Comparison of ENCODE assay signal across 8 cellular contexts in the genomic region with DNA sequence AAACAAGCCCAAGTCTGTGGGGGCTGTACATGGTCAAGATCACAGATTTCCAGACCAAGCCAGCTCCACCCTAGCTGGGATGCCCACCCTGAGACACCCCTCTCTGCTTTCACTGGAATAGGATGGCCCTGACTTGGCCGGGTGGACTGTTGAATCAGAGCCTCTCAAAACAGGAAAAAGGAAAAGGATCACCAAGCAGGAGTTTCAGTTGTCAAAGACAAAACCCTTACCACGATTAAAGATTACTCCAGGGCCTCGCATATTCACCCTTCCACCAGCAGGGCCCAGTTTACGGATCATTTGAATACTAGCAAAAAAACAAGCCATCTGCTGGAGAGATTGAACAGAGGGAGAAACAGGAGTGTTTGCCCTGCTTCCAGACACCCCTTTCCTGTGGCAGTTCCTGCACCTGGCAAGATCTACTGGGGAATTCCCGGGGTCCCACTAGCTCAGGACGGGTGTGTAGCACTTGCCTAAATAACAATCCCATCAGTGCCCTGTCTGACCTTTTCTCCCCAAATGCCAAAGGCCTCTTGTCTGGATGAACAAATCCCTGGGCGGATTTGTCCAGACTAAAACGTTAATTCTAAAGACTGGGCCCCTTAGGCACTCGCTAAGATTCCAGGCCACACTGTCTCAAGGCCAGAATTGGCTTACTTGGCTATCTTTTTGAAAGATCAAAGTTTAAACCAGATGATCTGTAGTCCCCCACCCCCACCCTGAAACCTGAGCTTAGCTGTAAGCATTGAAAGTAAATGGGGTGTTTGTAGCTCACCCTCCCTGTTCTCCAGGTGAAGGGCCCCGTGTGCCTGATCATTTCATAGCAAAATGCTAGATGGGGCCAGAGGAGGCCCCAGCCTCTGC. TPM values are rescaled to one million over a fixed set of nuclear protein-coding genes. Genes with fewer than 3 reads are reported as not detected.
A peak's percentile ranks its signal among the peaks of the same experiment; 100 is the strongest.
DNase-seq lines count a peak whose midpoint lies in the region; ATAC-seq and TF ChIP-seq lines count a peak whose summit lies in the region.

No MANE protein-coding gene starts in this region.

- H3K9me3 ChIP-seq in body of pancreas (no peaks in the 10 kb centered on the region), transverse colon (no peaks in the 10 kb centered on the region)

- H3K27ac ChIP-seq in body of pancreas (peak overlapping the region; percentile 93 to 99 (median 98)), transverse colon (peak overlapping the region; percentile 87 to 94 (median 92))

- no peak for TF ChIP-seq EP300 in transverse colon (IDR thresholded peaks at IDR 0.05; ENCODE audit: low read depth)

- H3K4me1 ChIP-seq in body of pancreas (peaks cover 91% of the 10 kb centered on the region), transverse colon (peaks cover 52 to 91% (median 78%) of the 10 kb centered on the region in 4 donors)

- H3K27me3 ChIP-seq in body of pancreas = no peaks in the 10 kb centered on the region
- no peaks in the 10 kb centered on the region for H3K27me3 ChIP-seq in transverse colon

- TF ChIP-seq POLR2A in body of pancreas (IDR thresholded peaks at IDR 0.05) (no peak), transverse colon (IDR thresholded peaks at IDR 0.05) (no peak)

- intact Hi-C loops in body of pancreas (cut with DNase I) (no loop called here), transverse colon (cut with DNase I; ENCODE audit: low total_unique reads) (no loop called here)

- H3K4me3 ChIP-seq in body of pancreas (no peak overlapping the region), transverse colon (no peak overlapping the region)

- TF ChIP-seq CTCF in body of pancreas (IDR thresholded peaks at IDR 0.05) (peak in 6 of 7 experiments; percentile 35 to 79 (median 65)), transverse colon (IDR thresholded peaks at IDR 0.05) (peak; percentile 43 to 80 (median 52))

- WGBS in body of pancreas, 2 donors = 16% methylated on average over 10 of the region's 10 CpGs
- WGBS in transverse colon (ENCODE audit: low coverage in 1 of 2), 2 donors = 14 to 20% methylated on average over 1 to 10 of the region's 10 CpGs

- DNase-seq in NOMO-1 treated with DMSO at 0.1 percent for 48 hours (lab: John Stamatoyannopoulos, UW; ENCODE audit: unreplicated experiment) = peak; percentile 11
- DNase-seq in NOMO-1 treated with dmso at 0.1 percent for 144 hours (lab: John Stamatoyannopoulos, UW; ENCODE audit: unreplicated experiment) = no peak
- DNase-seq in NCI-H2227 treated with DMSO at 0.1 percent for 48 hours (lab: John Stamatoyannopoulos, UW) = peak; percentile 90
- DNase-seq in body of pancreas = peak in 3 of 4 donors; percentile 44 to 51 (median 51)
- DNase-seq in left kidney (ENCODE audit: low read depth, low spot score) = peak; percentile 78
- DNase-seq in transverse colon = no peak
- no peak for DNase-seq in NCI-H146 (lab: John Stamatoyannopoulos, UW)

- in situ Hi-C loops in transverse colon (cut with MboI; ENCODE audit: low pct_ligation_motif_present in 1 of 4, low pct_unique_long_range_greater_than_20kb in 1 of 4, low sequenced_read_pairs in 3 of 4) = no loop called here

- H3K36me3 ChIP-seq in body of pancreas (replicated peaks in 1 of 2; ENCODE audit: insufficient read depth in 1 of 2, low read depth in 2 of 2) (no peaks in the 10 kb centered on the region), transverse colon (no peaks in the 10 kb centered on the region)

- ATAC-seq in body of pancreas (no peak), HG03039 (IDR thresholded peaks at IDR 0.05; ENCODE audit: unreplicated experiment) (no peak)

RNA-seq across cellular contexts. Expression of a gene that starts 38.4 kb away (rescaled TPM):
- total RNA-seq in body of pancreas = 100 to 1,000 TPM; 143 to 148 TPM
- total RNA-seq in transverse colon = 1,000 to 10,000 TPM in 1 of 4 donors, 100 to 1,000 TPM in 3; 458 to 1,080 (median 723) TPM

RNA-seq across cellular contexts. Expression of a gene that starts 58.4 kb away (rescaled TPM):
- total RNA-seq in body of pancreas (10 to 100 TPM in 1 of 2 donors, 1 to 10 TPM in 1; 9.9 to 11.4 TPM), transverse colon (10 to 100 TPM in 2 of 4 donors, 1 to 10 TPM in 1, not detected in 1; 2.6 to 44.8 (median 14.4) TPM)

Comparison
In these comparisons a context has a peak if more than half of its experiments do, and no peak if none do; other contexts are left out.
1. DNase-seq: peak in NOMO-1 treated with DMSO at 0.1 percent for 48 hours (single experiment), NCI-H2227 treated with DMSO at 0.1 percent for 48 hours (single experiment), body of pancreas (3 of 4) and left kidney (single experiment); none in NOMO-1 treated with dmso at 0.1 percent for 144 hours (single experiment), transverse colon (single experiment) and NCI-H146 (single experiment).